28 cellular contexts compared by ENCODE assay signal in genomic region chr19:5445667-5446066, GRCh38. TPM values are rescaled to one million over a fixed set of nuclear protein-coding genes. Genes with fewer than 3 reads are reported as not detected.
A peak's percentile ranks its signal among the peaks of the same experiment; 100 is the strongest.
DNase-seq lines count a peak whose midpoint lies in the region; ATAC-seq, FAIRE-seq and TF ChIP-seq lines count a peak whose summit lies in the region.
"Had no signal": no experiment of that assay in that cellular context is flagged by ENCODE, and none has a peak within 500 bp of the region (broad histone marks: within the 10 kb centered on the region; RNA-seq: fewer than 3 reads in every experiment).

No MANE protein-coding gene starts in this region.

- no peak for TF ChIP-seq POLR2A in H54 (IDR thresholded peaks at IDR 0.05; ENCODE audit: low read depth, low read length)

- no peak for FAIRE-seq in H54 (lab: Jason Lieb, UNC)
- FAIRE-seq: astrocyte, colon, endometrium, kidney had no signal

- peak; percentile 53 for DNase-seq in D341Med (ENCODE audit: low spot score)
- peak; percentile 62 for DNase-seq in H54 (ENCODE audit: insufficient read length, low spot score)
- DNase-seq in RPMI8226: peak; percentile 30
- peak; percentile 14 to 26 for DNase-seq in foreskin keratinocyte
- no peak for DNase-seq in NCI-H69 (lab: John Stamatoyannopoulos, UW)
- no peak for DNase-seq in C1 segment of cervical spinal cord (lab: John Stamatoyannopoulos, UW)
- DNase-seq: activated CD8-positive, alpha-beta T cell treated with anti-CD3 and anti-CD28 coated beads, Interleukin-2, amount 10 ng/mL, durations not matched to agents 7 days and 5 days; activated naive CD4-positive, alpha-beta T cell treated with anti-CD3 and anti-CD28 coated beads, Interleukin-2, amount 50 U/mL, for 16 hours; activated T-cell treated with anti-CD3 and anti-CD28 coated beads, Interleukin-2, amount 50 U/mL, for 24 hours; DMS153; kidney; mesenchymal stem cell; naive thymus-derived CD8-positive, alpha-beta T cell; NCI-H1092 treated with DMSO at 0.1 percent for 48 hours; NCI-H526; PC-9; stimulated activated CD4-positive, alpha-beta T cell treated with anti-CD3 and anti-CD28 coated beads, Interleukin-2, amount 100 ng/mL, for 24 hours; stimulated activated naive CD4-positive, alpha-beta T cell treated with Interleukin-2 at 50 U/mL for 16 hours; T1000 had no signal

- no peak overlapping the region for H3K27ac ChIP-seq in foreskin keratinocyte
- H3K27ac ChIP-seq: BLaER1 treated with 17β-estradiol and CSF1 and Interleukin-3, amounts not matched to agents 10 nM and 100 nM; PC-9; SK-N-MC; tibial nerve had no signal

- TF ChIP-seq CTCF in foreskin keratinocyte (conservative IDR thresholded peaks at IDR 0.05): no peak

- H3K4me1 ChIP-seq in foreskin keratinocyte: no peaks in the 10 kb centered on the region
- H3K4me1 ChIP-seq: tibial nerve had no signal

- peaks cover 30% of the 10 kb centered on the region for H3K27me3 ChIP-seq in foreskin keratinocyte
- H3K27me3 ChIP-seq: BLaER1 treated with 17β-estradiol and CSF1 and Interleukin-3, amounts not matched to agents 10 nM and 100 nM had no signal

- ATAC-seq in foreskin keratinocyte (peak; percentile 24), GM19023 (IDR thresholded peaks at IDR 0.05; ENCODE audit: unreplicated experiment) (no peak)
- ATAC-seq: activated CD4-positive, CD25-positive, alpha-beta regulatory T cell treated with anti-CD3 and anti-CD28 coated beads, Interleukin-2, amount 50 U/mL, for 24 hours; activated CD8-positive, alpha-beta T cell treated with anti-CD3 and anti-CD28 coated beads, Interleukin-2, amount 10 ng/mL, durations not matched to agents 7 days and 5 days; naive thymus-derived CD8-positive, alpha-beta T cell had no signal

RNA-seq across cellular contexts. Expression of gene ZNRF4, which starts 9.6 kb away (rescaled TPM):
- not detected in 2 replicates for total RNA-seq in foreskin keratinocyte
- polyA plus RNA-seq in foreskin keratinocyte: not detected in 2 replicates
- total RNA-seq: activated CD8-positive, alpha-beta T cell treated with anti-CD3 and anti-CD28 coated beads, Interleukin-2, amount 10 ng/mL, durations not matched to agents 7 days and 5 days; astrocyte; HT-29; kidney; naive thymus-derived CD8-positive, alpha-beta T cell; PC-9; tibial nerve had no signal
- polyA plus RNA-seq: naive thymus-derived CD8-positive, alpha-beta T cell had no signal

Comparison
In these comparisons a context has a peak if more than half of its experiments do, and no peak if none do; other contexts are left out.
1. DNase-seq: peak in D341Med (single experiment), H54 (single experiment), RPMI8226 (single experiment) and foreskin keratinocyte (2 of 2); none in NCI-H69 (single experiment) and C1 segment of cervical spinal cord (0 of 14).